In the genomic region with DNA sequence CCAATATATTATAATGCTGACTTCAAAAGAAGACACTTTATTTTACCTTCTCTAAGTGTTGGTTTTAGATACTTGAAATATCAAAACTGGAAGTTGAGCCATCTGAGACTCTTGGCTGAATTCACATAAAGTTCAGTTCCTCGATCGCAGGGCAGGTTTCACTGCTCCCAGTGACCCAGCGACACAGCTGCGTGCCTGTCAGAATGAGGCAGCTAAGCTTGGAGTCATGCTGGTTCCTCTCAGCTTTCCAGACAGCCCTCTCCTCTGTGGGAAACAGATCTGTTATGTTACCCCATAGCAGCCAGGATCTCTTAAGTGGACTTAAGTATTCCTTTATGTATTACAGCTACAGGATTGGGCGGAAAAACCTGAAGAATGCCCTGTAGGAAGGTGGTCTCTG, we compare ENCODE assay signal across 11 cellular contexts.
DNase-seq lines count a peak whose midpoint lies in the region; ATAC-seq and TF ChIP-seq lines count a peak whose summit lies in the region.
"Had no signal": no experiment of that assay in that cellular context is flagged by ENCODE, and none has a peak within 500 bp of the region (broad histone marks: within the 10 kb centered on the region; RNA-seq: fewer than 3 reads in every experiment).

No MANE protein-coding gene starts in this region.

- no peaks in the 10 kb centered on the region for H3K36me3 ChIP-seq in right atrium auricular region
- peaks cover 3% of the 10 kb centered on the region in 2 donors for H3K36me3 ChIP-seq in esophagus (ENCODE audit: control insufficient read depth in 2 of 2, insufficient read depth in 2 of 2, low read length in 1 of 2)
- peaks cover 7% of the 10 kb centered on the region for H3K36me3 ChIP-seq in thymus (ENCODE audit: control insufficient read depth, insufficient read depth)

- no peak overlapping the region for H3K27ac ChIP-seq in right atrium auricular region
- peak overlapping the region; percentile 63 to 68 for H3K27ac ChIP-seq in esophagus (ENCODE audit: low read depth in 2 of 2, low read length in 1 of 2)
- peak overlapping the region; percentile 58 for H3K27ac ChIP-seq in thymus (ENCODE audit: low read depth)
- H3K27ac ChIP-seq: HL-60 had no signal

- whole genome bisulfite sequencing in esophagus, 2 donors = 51 to 56% methylated on average over 5 of the region's 5 CpGs
- 79% methylated on average over 5 of the region's 5 CpGs for WGBS in thymus

- H3K4me1 ChIP-seq in right atrium auricular region (no peaks in the 10 kb centered on the region), esophagus (ENCODE audit: control insufficient read depth in 2 of 2, insufficient read depth in 2 of 2, low read length in 1 of 2) (peaks cover 0 to 23% of the 10 kb centered on the region in 2 donors), thymus (ENCODE audit: control insufficient read depth, insufficient read depth, low read length) (peaks cover 91% of the 10 kb centered on the region)

- H3K27me3 ChIP-seq in right atrium auricular region = no peaks in the 10 kb centered on the region
- no peaks in the 10 kb centered on the region for H3K27me3 ChIP-seq in esophagus (ENCODE audit: control insufficient read depth in 1 of 2, insufficient read depth in 2 of 2, low read length in 2 of 2)
- H3K27me3 ChIP-seq in thymus (ENCODE audit: control insufficient read depth, insufficient read depth) = no peaks in the 10 kb centered on the region

- H3K4me3 ChIP-seq in right atrium auricular region (no peak overlapping the region), LNCaP clone FGC (ENCODE audit: low read depth, low read length) (peak overlapping the region; percentile 46), esophagus (ENCODE audit: low read depth in 1 of 2, low read length in 2 of 2) (no peak overlapping the region), thymus (ENCODE audit: low read length) (no peak overlapping the region)

- H3K9me3 ChIP-seq in right atrium auricular region = no peaks in the 10 kb centered on the region
- no peaks in the 10 kb centered on the region for H3K9me3 ChIP-seq in esophagus (ENCODE audit: control insufficient read depth in 2 of 2, insufficient read depth in 1 of 2, low read depth in 1 of 2, low read length in 1 of 2)
- H3K9me3 ChIP-seq in thymus (ENCODE audit: control insufficient read depth) = no peaks in the 10 kb centered on the region

- intact Hi-C loops in Right ventricle myocardium inferior (cut with DNase I) = no loop called here

- no peak for TF ChIP-seq CTCF in right atrium auricular region (IDR thresholded peaks at IDR 0.05)
- no peak for TF ChIP-seq CTCF in LNCaP clone FGC (IDR thresholded peaks at IDR 0.05; ENCODE audit: control insufficient read depth, extremely low read depth, insufficient read depth)
- no peak for TF ChIP-seq CTCF in omental fat pad (IDR thresholded peaks at IDR 0.05)

- peak; percentile 52 for ATAC-seq in Right ventricle myocardium inferior
- no peak for ATAC-seq in omental fat pad (ENCODE audit: low FRiP score)

- DNase-seq in Right ventricle myocardium inferior (ENCODE audit: missing footprints) (no peak), right atrium auricular region (ENCODE audit: low spot score) (no peak), LNCaP clone FGC (ENCODE audit: low read depth) (peak; percentile 72), cortex of kidney (lab: John Stamatoyannopoulos, UW) (no peak), omental fat pad (ENCODE audit: low spot score) (no peak)
- no peak for DNase-seq in stimulated activated CD4-positive, alpha-beta T cell treated with anti-CD3 and anti-CD28 coated beads, Interleukin-4, amount 100 ng/mL, for 4 hours
- DNase-seq: NCI-H187, nucleus accumbens had no signal

Comparison
In these comparisons a context has a peak if more than half of its experiments do, and no peak if none do; other contexts are left out.
1. H3K27ac ChIP-seq: peak in esophagus (2 of 2) and thymus (single experiment); none in right atrium auricular region (0 of 2).